Comparison of ENCODE assay signal across 9 cellular contexts in the genomic region with DNA sequence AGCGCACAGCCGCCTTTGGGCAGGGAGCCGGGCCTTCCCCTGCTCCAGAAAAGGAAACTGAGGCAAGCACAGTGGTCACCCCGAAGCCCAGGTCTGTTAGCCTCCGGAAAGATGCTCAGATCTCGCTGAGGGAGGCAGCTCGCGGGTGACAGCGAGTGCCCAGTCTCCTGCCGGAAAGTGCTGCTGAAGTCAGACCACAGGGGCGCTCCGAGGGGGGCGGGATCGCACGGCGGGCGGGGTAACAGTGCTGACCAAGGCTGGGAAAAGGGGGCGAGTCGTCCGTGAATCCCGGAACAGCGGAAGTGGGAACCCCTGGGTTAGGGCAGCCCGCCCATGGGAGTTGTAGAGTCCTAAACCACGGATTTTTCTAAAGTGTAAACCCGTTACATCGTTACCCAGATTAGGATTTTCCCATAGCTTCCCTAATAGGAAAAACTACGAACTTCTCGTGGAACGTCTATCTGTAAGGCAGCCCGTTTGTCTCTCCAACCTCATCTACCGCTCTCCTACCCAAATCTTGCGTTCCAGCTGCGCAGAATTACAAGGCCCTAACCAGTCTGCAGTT. TPM values are rescaled to one million over a fixed set of nuclear protein-coding genes. Genes with fewer than 3 reads are reported as not detected.
DNase-seq lines count a peak whose midpoint lies in the region; ATAC-seq and TF ChIP-seq lines count a peak whose summit lies in the region.
"Had no signal": no experiment of that assay in that cellular context is flagged by ENCODE, and none has a peak within 500 bp of the region (broad histone marks: within the 10 kb centered on the region; RNA-seq: fewer than 3 reads in every experiment).

No MANE protein-coding gene starts in this region.

- WGBS in heart left ventricle, 4 donors, result 4 to 7% (median 5%) methylated on average over 26 to 33 of the region's 33 CpGs

- TF ChIP-seq CTCF in OCI-LY3 (IDR thresholded peaks at IDR 0.05; ENCODE audit: low read depth, low read length), result no peak
- peak in 1 of 12 donors; percentile 7 for TF ChIP-seq CTCF in heart left ventricle (IDR thresholded peaks at IDR 0.05)
- no peak for TF ChIP-seq CTCF in parathyroid adenoma (IDR thresholded peaks at IDR 0.05)

- no peaks in the 10 kb centered on the region for H4K20me1 ChIP-seq in OCI-LY3 (ENCODE audit: insufficient read depth, low read length)

- H3K4me3 ChIP-seq in OCI-LY3 (ENCODE audit: low read length) (peak overlapping the region; percentile 83), heart left ventricle (peak overlapping the region; percentile 70 to 99 (median 91)), parathyroid adenoma (ENCODE audit: low read depth, low read length) (peak overlapping the region; percentile 64)

- ATAC-seq in GM18502 (IDR thresholded peaks at IDR 0.05; ENCODE audit: poor library complexity, unreplicated experiment) (peak; percentile 31), HG02884 (IDR thresholded peaks at IDR 0.05; ENCODE audit: unreplicated experiment) (peak; percentile 27), heart left ventricle (peak; percentile 44 to 78 (median 64))
- ATAC-seq in activated naive CD8-positive, alpha-beta T cell treated with anti-CD3 and anti-CD28 coated beads, Interleukin-2, amount 10 ng/mL, durations not matched to agents 7 days and 5 days (ENCODE audit: low read depth), result peak; percentile 37

- POLR2A ChIA-PET in activated naive CD8-positive, alpha-beta T cell treated with anti-CD3 and anti-CD28 coated beads, Interleukin-2, amount 10 ng/mL, durations not matched to agents 7 days and 5 days (lab: Charles Lee), result interaction anchor here (1.1 to 2.4 kb wide), 8 partner anchors 8 to 189 kb away, joined by 3 to 15 read pairs (median 6); a partner anchor contains a TSS

- H2AFZ ChIP-seq in OCI-LY3 (ENCODE audit: low read depth, low read length) (peak overlapping the region; percentile 49; the same call in 1 of the 2 replicates), parathyroid adenoma (peak overlapping the region; percentile 100)

- H3K4me2 ChIP-seq in OCI-LY3 (ENCODE audit: low read length), result peak overlapping the region; percentile 94
- H3K4me2 ChIP-seq in parathyroid adenoma (ENCODE audit: low read length), result peak overlapping the region; percentile 99

- no peak overlapping the region for H3K27ac ChIP-seq in OCI-LY3 (ENCODE audit: low read length)
- H3K27ac ChIP-seq in heart left ventricle, result peak overlapping the region; percentile 69 to 96 (median 87)
- H3K27ac ChIP-seq in parathyroid adenoma, result peak overlapping the region; percentile 88

- H3K27ac Mint-ChIP-seq in activated naive CD8-positive, alpha-beta T cell treated with anti-CD3 and anti-CD28 coated beads, Interleukin-2, amount 10 ng/mL, durations not matched to agents 7 days and 5 days, result peak overlapping the region; percentile 82

- peak overlapping the region; percentile 59 for H3K9ac ChIP-seq in OCI-LY3 (ENCODE audit: low read length)
- peak overlapping the region; percentile 64 for H3K9ac ChIP-seq in parathyroid adenoma

- no peaks in the 10 kb centered on the region for H3K9me3 ChIP-seq in OCI-LY3 (ENCODE audit: insufficient read depth, low read length)
- H3K9me3 ChIP-seq in heart left ventricle, result no peaks in the 10 kb centered on the region
- H3K9me3 ChIP-seq in parathyroid adenoma (ENCODE audit: control insufficient read depth, low read length), result no peaks in the 10 kb centered on the region

- TF ChIP-seq POLR2A in heart left ventricle (IDR thresholded peaks at IDR 0.05), result no peak

- H3K4me1 ChIP-seq in OCI-LY3 (ENCODE audit: low read length) (peaks cover 8% of the 10 kb centered on the region), heart left ventricle (peaks cover 0 to 26% (median 15%) of the 10 kb centered on the region in 12 donors), parathyroid adenoma (peaks cover 5% of the 10 kb centered on the region)

- H3K79me2 ChIP-seq in OCI-LY3 (ENCODE audit: low read length) (peaks cover 8% of the 10 kb centered on the region), parathyroid adenoma (peaks cover 6% of the 10 kb centered on the region)

- peaks cover 23% of the 10 kb centered on the region for H3K4me1 Mint-ChIP-seq in activated naive CD8-positive, alpha-beta T cell treated with anti-CD3 and anti-CD28 coated beads, Interleukin-2, amount 10 ng/mL, durations not matched to agents 7 days and 5 days

- H3K27me3 ChIP-seq in OCI-LY3 (ENCODE audit: low read depth, low read length) (no peaks in the 10 kb centered on the region), heart left ventricle (no peaks in the 10 kb centered on the region), parathyroid adenoma (ENCODE audit: control insufficient read depth, insufficient read depth, low read length) (no peaks in the 10 kb centered on the region)

- H3K4me3 Mint-ChIP-seq in activated naive CD8-positive, alpha-beta T cell treated with anti-CD3 and anti-CD28 coated beads, Interleukin-2, amount 10 ng/mL, durations not matched to agents 7 days and 5 days, result peak overlapping the region; percentile 83

- peaks cover 17% of the 10 kb centered on the region for H3K36me3 Mint-ChIP-seq in activated naive CD8-positive, alpha-beta T cell treated with anti-CD3 and anti-CD28 coated beads, Interleukin-2, amount 10 ng/mL, durations not matched to agents 7 days and 5 days

- intact Hi-C loops in heart left ventricle (cut with DNase I), result loop anchor here in 5 of 10 donors (1.0 to 10.0 kb wide), 7 partner anchors 32 to 316 kb away; a partner anchor contains a TSS

- no peaks in the 10 kb centered on the region for H3K9me3 Mint-ChIP-seq in activated naive CD8-positive, alpha-beta T cell treated with anti-CD3 and anti-CD28 coated beads, Interleukin-2, amount 10 ng/mL, durations not matched to agents 7 days and 5 days

- DNase-seq in AG08395 (ENCODE audit: low spot score), result peak; percentile 79
- DNase-seq in activated naive CD8-positive, alpha-beta T cell treated with anti-CD3 and anti-CD28 coated beads, Interleukin-2, amount 10 ng/mL, durations not matched to agents 7 days and 5 days, result no peak
- DNase-seq in heart left ventricle, result peak; percentile 67 to 83 (median 76)
- no peak for DNase-seq in cerebellar nuclear complex (lab: John Stamatoyannopoulos, UW)

- peaks cover 8% of the 10 kb centered on the region for H3K36me3 ChIP-seq in OCI-LY3 (replicated peaks; ENCODE audit: low read depth, low read length)
- H3K36me3 ChIP-seq in heart left ventricle, result peaks cover 0 to 13% (median 0%) of the 10 kb centered on the region in 9 donors
- H3K36me3 ChIP-seq in parathyroid adenoma (ENCODE audit: control insufficient read depth, insufficient read depth, low read length), result no peaks in the 10 kb centered on the region

- no peaks in the 10 kb centered on the region for H3K27me3 Mint-ChIP-seq in activated naive CD8-positive, alpha-beta T cell treated with anti-CD3 and anti-CD28 coated beads, Interleukin-2, amount 10 ng/mL, durations not matched to agents 7 days and 5 days

RNA-seq across cellular contexts. Expression of a gene that starts 0.5 kb away (rescaled TPM):
- 10 to 100 TPM; 54.6 to 56.7 TPM for total RNA-seq in activated naive CD8-positive, alpha-beta T cell treated with anti-CD3 and anti-CD28 coated beads, Interleukin-2, amount 10 ng/mL, durations not matched to agents 7 days and 5 days
- total RNA-seq in heart left ventricle, result 10 to 100 TPM; 13.9 to 28.6 (median 19.5) TPM
- polyA plus RNA-seq in heart left ventricle, result 10 to 100 TPM; 19.8 to 21.2 TPM

RNA-seq across cellular contexts. Expression of a gene that starts 0.6 kb away (rescaled TPM):
- total RNA-seq in activated naive CD8-positive, alpha-beta T cell treated with anti-CD3 and anti-CD28 coated beads, Interleukin-2, amount 10 ng/mL, durations not matched to agents 7 days and 5 days, result 10 to 100 TPM; 39.9 to 43.3 TPM
- total RNA-seq in heart left ventricle, result 10 to 100 TPM in 2 of 9 donors, 1 to 10 TPM in 7; 5.0 to 20.7 (median 6.8) TPM
- polyA plus RNA-seq in heart left ventricle, result 10 to 100 TPM in 1 of 2 donors, 1 to 10 TPM in 1; 7.0 to 11.3 TPM

RNA-seq across cellular contexts. Expression of a gene that starts 24.9 kb away (rescaled TPM):
- total RNA-seq in activated naive CD8-positive, alpha-beta T cell treated with anti-CD3 and anti-CD28 coated beads, Interleukin-2, amount 10 ng/mL, durations not matched to agents 7 days and 5 days, result not detected
- total RNA-seq in heart left ventricle, result not detected
- polyA plus RNA-seq in heart left ventricle, result not detected
- total RNA-seq: subcutaneous adipose tissue had no signal

RNA-seq across cellular contexts. Expression of a gene that starts 26.3 kb away (rescaled TPM):
- total RNA-seq in activated naive CD8-positive, alpha-beta T cell treated with anti-CD3 and anti-CD28 coated beads, Interleukin-2, amount 10 ng/mL, durations not matched to agents 7 days and 5 days, result not detected
- not detected for total RNA-seq in heart left ventricle
- not detected for polyA plus RNA-seq in heart left ventricle

RNA-seq across cellular contexts. Expression of a gene that starts 32.2 kb away (rescaled TPM):
- 10 to 100 TPM; 68.1 to 68.8 TPM for total RNA-seq in activated naive CD8-positive, alpha-beta T cell treated with anti-CD3 and anti-CD28 coated beads, Interleukin-2, amount 10 ng/mL, durations not matched to agents 7 days and 5 days
- 10 to 100 TPM; 17.3 to 43.4 (median 32.2) TPM for total RNA-seq in heart left ventricle
- 10 to 100 TPM in 1 of 2 donors, 1 to 10 TPM in 1; 6.1 to 18.9 TPM for polyA plus RNA-seq in heart left ventricle

Comparison
In these comparisons a context has a peak if more than half of its experiments do, and no peak if none do; other contexts are left out.
1. DNase-seq: peak in AG08395 (single experiment) and heart left ventricle (5 of 5); none in activated naive CD8-positive, alpha-beta T cell treated with anti-CD3 and anti-CD28 coated beads, Interleukin-2, amount 10 ng/mL, durations not matched to agents 7 days and 5 days (single experiment) and cerebellar nuclear complex (0 of 2).
2. Peak in every context shown above with its lines, with median percentiles within 50 percentile points of each other: ATAC-seq and H3K4me3 ChIP-seq.